In genomic region chr1:183872406-183872805, GRCh38 we compare ENCODE assay signal across 11 cellular contexts.
DNase-seq lines count a peak whose midpoint lies in the region; ATAC-seq and TF ChIP-seq lines count a peak whose summit lies in the region.
"Had no signal": no experiment of that assay in that cellular context is flagged by ENCODE, and none has a peak within 500 bp of the region (broad histone marks: within the 10 kb centered on the region; RNA-seq: fewer than 3 reads in every experiment).

No MANE protein-coding gene starts in this region.

- ATAC-seq in left cardiac atrium (no peak), GM21723 (IDR thresholded peaks at IDR 0.05; ENCODE audit: unreplicated experiment) (no peak)

- H3K9me3 ChIP-seq in left ventricle myocardium inferior (replicated peaks) = no peaks in the 10 kb centered on the region
- no peaks in the 10 kb centered on the region for H3K9me3 ChIP-seq in uterus

- H3K27me3 ChIP-seq in left ventricle myocardium inferior (ENCODE audit: low read depth) (no peaks in the 10 kb centered on the region), uterus (no peaks in the 10 kb centered on the region)

- no peaks in the 10 kb centered on the region for H3K9me3 Mint-ChIP-seq in endothelial cell (ENCODE audit: unreplicated experiment)
- no peaks in the 10 kb centered on the region for H3K9me3 Mint-ChIP-seq in nephron progenitor cell
- H3K9me3 Mint-ChIP-seq: memory B cell had no signal

- H3K27ac ChIP-seq in left ventricle myocardium inferior (replicated peaks) (peak overlapping the region; percentile 84), uterus (peak overlapping the region; percentile 87 to 93)

- H3K27ac Mint-ChIP-seq in endothelial cell (ENCODE audit: unreplicated experiment) = peak overlapping the region; percentile 98
- peak overlapping the region; percentile 78 for H3K27ac Mint-ChIP-seq in nephron progenitor cell
- H3K27ac Mint-ChIP-seq: memory B cell had no signal

- peaks cover 7% of the 10 kb centered on the region for H3K27me3 Mint-ChIP-seq in endothelial cell (ENCODE audit: unreplicated experiment)
- H3K27me3 Mint-ChIP-seq in nephron progenitor cell (ENCODE audit: low read depth, poor library complexity) = peaks cover 2% of the 10 kb centered on the region
- H3K27me3 Mint-ChIP-seq: memory B cell had no signal

- H3K4me1 ChIP-seq in left ventricle myocardium inferior = peaks cover 84% of the 10 kb centered on the region
- peaks cover 0 to 5% of the 10 kb centered on the region in 2 donors for H3K4me1 ChIP-seq in uterus

- no peak for TF ChIP-seq CTCF in left ventricle myocardium inferior (IDR thresholded peaks at IDR 0.05; ENCODE audit: borderline replicate concordance)
- TF ChIP-seq CTCF in endothelial cell (IDR thresholded peaks at IDR 0.05; ENCODE audit: unreplicated experiment) = no peak
- no peak for TF ChIP-seq CTCF in nephron progenitor cell (IDR thresholded peaks at IDR 0.05)
- no peak for TF ChIP-seq CTCF in uterus (IDR thresholded peaks at IDR 0.05)

- H3K36me3 Mint-ChIP-seq in endothelial cell (ENCODE audit: low read depth, unreplicated experiment) (peaks cover 21% of the 10 kb centered on the region), nephron progenitor cell (ENCODE audit: low read depth) (peaks cover 17% of the 10 kb centered on the region)
- H3K36me3 Mint-ChIP-seq: memory B cell had no signal

- peak overlapping the region; percentile 74 for H3K4me3 Mint-ChIP-seq in endothelial cell (ENCODE audit: unreplicated experiment)
- H3K4me3 Mint-ChIP-seq in nephron progenitor cell = peak overlapping the region; percentile 9
- H3K4me3 Mint-ChIP-seq: memory B cell had no signal

- no peaks in the 10 kb centered on the region for H3K36me3 ChIP-seq in left ventricle myocardium inferior
- no peaks in the 10 kb centered on the region for H3K36me3 ChIP-seq in uterus

- intact Hi-C loops in left ventricle myocardium inferior (cut with micrococcal nuclease) (no loop called here), left cardiac atrium (cut with DNase I) (no loop called here), uterus (cut with DNase I; ENCODE audit: low total_unique reads) (no loop called here)

- no peak for TF ChIP-seq POLR2A in uterus (IDR thresholded peaks at IDR 0.05)

- peaks cover 80% of the 10 kb centered on the region for H3K4me1 Mint-ChIP-seq in endothelial cell (ENCODE audit: unreplicated experiment)
- peaks cover 68% of the 10 kb centered on the region for H3K4me1 Mint-ChIP-seq in nephron progenitor cell

- DNase-seq in left ventricle myocardium inferior (no peak), left cardiac atrium (no peak), endothelial cell (ENCODE audit: low spot score) (no peak), nephron progenitor cell (no peak), uterus (no peak), NCI-H1092 (lab: John Stamatoyannopoulos, UW) (no peak), OCI-M2 (lab: John Stamatoyannopoulos, UW; ENCODE audit: unreplicated experiment) (no peak)
- DNase-seq: GOT3, NCI-H187 had no signal

- H3K4me3 ChIP-seq in left ventricle myocardium inferior (peak overlapping the region; percentile 9), uterus (no peak overlapping the region)
